Comparison of ENCODE assay signal across 1 cellular context in genomic region chr16:4733747-4734062, GRCh38.
TF ChIP-seq lines count a peak whose summit lies in the region.

No MANE protein-coding gene starts in this region.

TF ChIP-seq in K562, 482 proteins besides CTCF, POLR2A, EP300 and RAD21:
- TF ChIP-seq, protein P1, sequence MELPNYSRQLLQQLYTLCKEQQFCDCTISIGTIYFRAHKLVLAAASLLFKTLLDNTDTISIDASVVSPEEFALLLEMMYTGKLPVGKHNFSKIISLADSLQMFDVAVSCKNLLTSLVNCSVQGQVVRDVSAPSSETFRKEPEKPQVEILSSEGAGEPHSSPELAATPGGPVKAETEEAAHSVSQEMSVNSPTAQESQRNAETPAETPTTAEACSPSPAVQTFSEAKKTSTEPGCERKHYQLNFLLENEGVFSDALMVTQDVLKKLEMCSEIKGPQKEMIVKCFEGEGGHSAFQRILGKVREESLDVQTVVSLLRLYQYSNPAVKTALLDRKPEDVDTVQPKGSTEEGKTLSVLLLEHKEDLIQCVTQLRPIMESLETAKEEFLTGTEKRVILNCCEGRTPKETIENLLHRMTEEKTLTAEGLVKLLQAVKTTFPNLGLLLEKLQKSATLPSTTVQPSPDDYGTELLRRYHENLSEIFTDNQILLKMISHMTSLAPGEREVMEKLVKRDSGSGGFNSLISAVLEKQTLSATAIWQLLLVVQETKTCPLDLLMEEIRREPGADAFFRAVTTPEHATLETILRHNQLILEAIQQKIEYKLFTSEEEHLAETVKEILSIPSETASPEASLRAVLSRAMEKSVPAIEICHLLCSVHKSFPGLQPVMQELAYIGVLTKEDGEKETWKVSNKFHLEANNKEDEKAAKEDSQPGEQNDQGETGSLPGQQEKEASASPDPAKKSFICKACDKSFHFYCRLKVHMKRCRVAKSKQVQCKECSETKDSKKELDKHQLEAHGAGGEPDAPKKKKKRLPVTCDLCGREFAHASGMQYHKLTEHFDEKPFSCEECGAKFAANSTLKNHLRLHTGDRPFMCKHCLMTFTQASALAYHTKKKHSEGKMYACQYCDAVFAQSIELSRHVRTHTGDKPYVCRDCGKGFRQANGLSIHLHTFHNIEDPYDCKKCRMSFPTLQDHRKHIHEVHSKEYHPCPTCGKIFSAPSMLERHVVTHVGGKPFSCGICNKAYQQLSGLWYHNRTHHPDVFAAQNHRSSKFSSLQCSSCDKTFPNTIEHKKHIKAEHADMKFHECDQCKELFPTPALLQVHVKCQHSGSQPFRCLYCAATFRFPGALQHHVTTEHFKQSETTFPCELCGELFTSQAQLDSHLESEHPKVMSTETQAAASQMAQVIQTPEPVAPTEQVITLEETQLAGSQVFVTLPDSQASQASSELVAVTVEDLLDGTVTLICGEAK (IDR thresholded peaks at IDR 0.05) = no peak
- TF ChIP-seq, protein P1 (CRISPR knock-in tag; IDR thresholded peaks at IDR 0.05) = no peak
- 0 out of 2 replicates have a peak, but pooled peaks have one; percentile 17 for TF ChIP-seq ZNF592 (IDR thresholded peaks at IDR 0.05)
- 0 out of 2 replicates have a peak, but pooled peaks have one; percentile 17 for TF ChIP-seq KAT7 (CRISPR knock-in tag; IDR thresholded peaks at IDR 0.05; ENCODE audit: borderline replicate concordance)
- peak; percentile 2 for TF ChIP-seq PCBP1 (IDR thresholded peaks at IDR 0.05; ENCODE audit: low read depth, low read length, poor library complexity, severe bottlenecking)
- TF ChIP-seq LCOR (CRISPR knock-in tag; IDR thresholded peaks at IDR 0.05) = no peak
- TF ChIP-seq ZNF263 (CRISPR knock-in tag; IDR thresholded peaks at IDR 0.05; ENCODE audit: borderline replicate concordance) = 0 out of 2 replicates have a peak, but pooled peaks have one; percentile 6
- TF ChIP-seq CBFB (CRISPR knock-in tag; IDR thresholded peaks at IDR 0.05) = 0 out of 2 replicates have a peak, but pooled peaks have one; percentile 9
- no peak for TF ChIP-seq POLR2B (IDR thresholded peaks at IDR 0.05; ENCODE audit: low read depth, partially characterized antibody)
- 0 out of 2 replicates have a peak, but pooled peaks have one; percentile 41 for TF ChIP-seq MTA3 (IDR thresholded peaks at IDR 0.05; ENCODE audit: borderline replicate concordance)
- TF ChIP-seq IRF2 (CRISPR knock-in tag; IDR thresholded peaks at IDR 0.05) = no peak
- no peak for TF ChIP-seq ZNF347 (CRISPR knock-in tag; IDR thresholded peaks at IDR 0.05; ENCODE audit: low read depth)
- peak; percentile 60; the same call in 1 of the 2 replicates for TF ChIP-seq ZSCAN29 (IDR thresholded peaks at IDR 0.05)
- no peak for TF ChIP-seq NRF1 (conservative IDR thresholded peaks at IDR 0.05 in 1 of 2, IDR thresholded peaks at IDR 0.05 in 1 of 2)
